In genomic region chr4:108033348-108033747, GRCh38 we compare ENCODE assay signal across 16 cellular contexts. TPM values are rescaled to one million over a fixed set of nuclear protein-coding genes. Genes with fewer than 3 reads are reported as not detected.
DNase-seq lines count a peak whose midpoint lies in the region; ATAC-seq and TF ChIP-seq lines count a peak whose summit lies in the region.
"Had no signal": no experiment of that assay in that cellular context is flagged by ENCODE, and none has a peak within 500 bp of the region (broad histone marks: within the 10 kb centered on the region; RNA-seq: fewer than 3 reads in every experiment).

No MANE protein-coding gene starts in this region.

- peaks cover 3% of the 10 kb centered on the region for H3K9me3 Mint-ChIP-seq in glutamatergic neuron (ENCODE audit: unreplicated experiment)
- H3K9me3 Mint-ChIP-seq: H9 had no signal

- H3K27me3 Mint-ChIP-seq in glutamatergic neuron (ENCODE audit: unreplicated experiment) = no peaks in the 10 kb centered on the region

- ATAC-seq in HG03342 (IDR thresholded peaks at IDR 0.05; ENCODE audit: unreplicated experiment) = no peak

- no peaks in the 10 kb centered on the region for H3K36me3 Mint-ChIP-seq in glutamatergic neuron (ENCODE audit: unreplicated experiment)

- H3K36me3 ChIP-seq in cardiac muscle cell (no peaks in the 10 kb centered on the region), right atrium auricular region (peaks cover 48% of the 10 kb centered on the region), KOPT-K1 (ENCODE audit: insufficient read depth, low read length) (peaks cover 41% of the 10 kb centered on the region), osteoblast (ENCODE audit: insufficient read depth, low read length) (peaks cover 16% of the 10 kb centered on the region)

- H3K4me2 ChIP-seq in osteoblast (ENCODE audit: insufficient read depth, low read length) = no peak overlapping the region

- peak in 1 of 2 donors; percentile 12 for DNase-seq in cardiac muscle cell (ENCODE audit: low read depth in 1 of 2, low spot score in 1 of 2)
- DNase-seq in right atrium auricular region (ENCODE audit: low spot score) = no peak
- peak; percentile 3 for DNase-seq in osteoblast (ENCODE audit: insufficient read length, low spot score, missing footprints)
- no peak for DNase-seq in HEK293T (ENCODE audit: extremely low spot score)
- DNase-seq in glutamatergic neuron = no peak
- DNase-seq: DMS79 treated with DMSO at 0.1 percent for 48 hours, H9, NCI-H1105, NCI-H2081, NCI-H446 treated with DMSO at 0.1 percent for 48 hours, NCI-H748 treated with DMSO at 0.1 percent for 48 hours, SIG-M5 had no signal

- peaks cover 12% of the 10 kb centered on the region for H3K4me1 Mint-ChIP-seq in glutamatergic neuron (ENCODE audit: low read depth, unreplicated experiment)

- CTCF ChIA-PET in HEK293T (lab: Yijun Ruan, JAX) = no interaction called here

- no peak overlapping the region for H2AFZ ChIP-seq in osteoblast (ENCODE audit: low read length)

- H3K4me3 Mint-ChIP-seq in glutamatergic neuron (ENCODE audit: unreplicated experiment) = no peak overlapping the region
- H3K4me3 Mint-ChIP-seq: H9 had no signal

- H3K27ac Mint-ChIP-seq in glutamatergic neuron (ENCODE audit: unreplicated experiment) = no peak overlapping the region

- H3K4me3 ChIP-seq in cardiac muscle cell (no peak overlapping the region), right atrium auricular region (no peak overlapping the region), osteoblast (ENCODE audit: insufficient read depth, low read length) (no peak overlapping the region)
- H3K4me3 ChIP-seq: BLaER1 treated with 17β-estradiol and CSF1 and Interleukin-3, amounts not matched to agents 10 nM and 100 nM had no signal

- H3K27me3 ChIP-seq in cardiac muscle cell = no peaks in the 10 kb centered on the region
- H3K27me3 ChIP-seq in right atrium auricular region = no peaks in the 10 kb centered on the region
- H3K27me3 ChIP-seq in osteoblast (ENCODE audit: insufficient read depth, low read length) = no peaks in the 10 kb centered on the region
- H3K27me3 ChIP-seq: BLaER1 treated with 17β-estradiol and CSF1 and Interleukin-3, amounts not matched to agents 10 nM and 100 nM had no signal

- H3K27ac ChIP-seq in cardiac muscle cell = peak overlapping the region; percentile 47
- peak overlapping the region in 1 of 2 donors; percentile 11 for H3K27ac ChIP-seq in right atrium auricular region
- H3K27ac ChIP-seq in KOPT-K1 (ENCODE audit: low read depth, low read length, poor library complexity, severe bottlenecking) = peak overlapping the region; percentile 95
- H3K27ac ChIP-seq in VCaP = peak overlapping the region; percentile 30; the same call in 1 of the 2 replicates
- no peak overlapping the region for H3K27ac ChIP-seq in osteoblast (ENCODE audit: low read depth, low read length)

- H4K20me1 ChIP-seq in osteoblast (ENCODE audit: insufficient read depth, low read length) = no peaks in the 10 kb centered on the region

- H3K9me3 ChIP-seq in cardiac muscle cell (ENCODE audit: low read depth) (no peaks in the 10 kb centered on the region), right atrium auricular region (no peaks in the 10 kb centered on the region), KOPT-K1 (ENCODE audit: insufficient read depth, low read length, poor library complexity, severe bottlenecking) (no peaks in the 10 kb centered on the region), osteoblast (ENCODE audit: low read depth, low read length) (no peaks in the 10 kb centered on the region)
- H3K9me3 ChIP-seq: BLaER1 treated with 17β-estradiol and CSF1 and Interleukin-3, amounts not matched to agents 10 nM and 100 nM had no signal

- POLR2A ChIA-PET in HEK293T (lab: Yijun Ruan, JAX) = no interaction called here

- H3K79me2 ChIP-seq in osteoblast (ENCODE audit: insufficient read depth, low read length) = no peaks in the 10 kb centered on the region

- TF ChIP-seq CTCF in cardiac muscle cell (IDR thresholded peaks at IDR 0.05; ENCODE audit: low read depth, low read length) = no peak
- no peak for TF ChIP-seq CTCF in right atrium auricular region (IDR thresholded peaks at IDR 0.05)
- TF ChIP-seq CTCF in VCaP (conservative IDR thresholded peaks at IDR 0.05) = no peak
- no peak for TF ChIP-seq CTCF in osteoblast (IDR thresholded peaks at IDR 0.05; ENCODE audit: extremely low read depth, low read depth, low read length)
- TF ChIP-seq CTCF in glutamatergic neuron (IDR thresholded peaks at IDR 0.05; ENCODE audit: partially characterized antibody, unreplicated experiment) = no peak

- H3K4me1 ChIP-seq in cardiac muscle cell (ENCODE audit: low read depth) = peaks cover 19% of the 10 kb centered on the region
- H3K4me1 ChIP-seq in right atrium auricular region = no peaks in the 10 kb centered on the region
- H3K4me1 ChIP-seq in osteoblast (ENCODE audit: insufficient read depth, low read length) = peaks cover 14% of the 10 kb centered on the region

TF ChIP-seq in HEK293T, 16 proteins besides CTCF, POLR2A, EP300 and RAD21:
- TF ChIP-seq ARNT (IDR thresholded peaks at IDR 0.05) (no peak), LEF1 (IDR thresholded peaks at IDR 0.05; ENCODE audit: borderline replicate concordance) (no peak), TARDBP (IDR thresholded peaks at IDR 0.05) (no peak), CTBP1 (IDR thresholded peaks at IDR 0.05; ENCODE audit: borderline replicate concordance) (no peak), SUZ12 (IDR thresholded peaks at IDR 0.05) (no peak), FOXA1 (IDR thresholded peaks at IDR 0.05) (no peak), HDGF (IDR thresholded peaks at IDR 0.05; ENCODE audit: borderline replicate concordance) (no peak), NFRKB (IDR thresholded peaks at IDR 0.05) (no peak), FOXM1 (IDR thresholded peaks at IDR 0.05; ENCODE audit: borderline replicate concordance) (no peak), L3MBTL2 (conservative IDR thresholded peaks at IDR 0.05) (no peak), ZNF384 (IDR thresholded peaks at IDR 0.05) (no peak), ELF4 (IDR thresholded peaks at IDR 0.05) (no peak), FOXK2 (IDR thresholded peaks at IDR 0.05) (no peak), SP1 (IDR thresholded peaks at IDR 0.05) (no peak), PKNOX1 (IDR thresholded peaks at IDR 0.05) (no peak), BHLHE40 (IDR thresholded peaks at IDR 0.05; ENCODE audit: borderline replicate concordance) (no peak)
TF ChIP-seq in HEK293T: peak in this region for 0.

RNA-seq across cellular contexts. Expression of gene HADH, which starts 43.7 kb away (rescaled TPM):
- total RNA-seq in cardiac muscle cell (38.7 and 59.1 TPM in 2 replicates), right atrium auricular region (100 to 1,000 TPM; 108 to 143 TPM), osteoblast (9.0 and 10.3 TPM in 2 replicates), glutamatergic neuron (ENCODE audit: unreplicated experiment) (10.8 TPM)
- 84.7 and 139 TPM in 2 replicates for polyA plus RNA-seq in cardiac muscle cell
